Comparison of ENCODE assay signal across 18 cellular contexts in genomic region chr9:5562806-5563416, GRCh38. TPM values are rescaled to one million over a fixed set of nuclear protein-coding genes. Genes with fewer than 3 reads are reported as not detected.
DNase-seq lines count a peak whose midpoint lies in the region; ATAC-seq lines count a peak whose summit lies in the region.
"Had no signal": no experiment of that assay in that cellular context is flagged by ENCODE, and none has a peak within 500 bp of the region (broad histone marks: within the 10 kb centered on the region; RNA-seq: fewer than 3 reads in every experiment).

No MANE protein-coding gene starts in this region.

- H3K36me3 Mint-ChIP-seq in T-helper 1 cell treated with Interleukin-12 subunit alpha and Interleukin-12 subunit beta and Interleukin-4 antibody, amounts not matched to agents 30 μg/mL and 1 μg/mL, for 36 hours (ENCODE audit: low read depth), result peaks cover 63% of the 10 kb centered on the region
- H3K36me3 Mint-ChIP-seq in T-helper 17 cell (ENCODE audit: low read depth), result no peaks in the 10 kb centered on the region
- H3K36me3 Mint-ChIP-seq in stimulated activated memory B cell treated with anti-CD40 and anti-IgM and Interleukin-4, amounts not matched to agents 10 μg/mL and 1 μg/mL and 100 μg/mL, for 72 hours, result peaks cover 6% of the 10 kb centered on the region

- H3K27ac ChIP-seq in epithelial cell of prostate, result peak overlapping the region; percentile 97
- H3K27ac ChIP-seq: C4-2B, colonic mucosa, esophagus muscularis mucosa, psoas muscle had no signal

- ATAC-seq in T-helper 17 cell (no peak), GM21786 (IDR thresholded peaks at IDR 0.05; ENCODE audit: unreplicated experiment) (no peak), GM21515 (IDR thresholded peaks at IDR 0.05; ENCODE audit: unreplicated experiment) (no peak)
- peak; percentile 38 for ATAC-seq in stimulated activated memory B cell treated with anti-CD40 and anti-IgM and Interleukin-4, amounts not matched to agents 10 μg/mL and 1 μg/mL and 100 μg/mL, for 72 hours
- ATAC-seq: psoas muscle had no signal

- no peaks in the 10 kb centered on the region for H3K27me3 Mint-ChIP-seq in T-helper 1 cell treated with Interleukin-12 subunit alpha and Interleukin-12 subunit beta and Interleukin-4 antibody, amounts not matched to agents 30 μg/mL and 1 μg/mL, for 36 hours (ENCODE audit: low read depth)
- no peaks in the 10 kb centered on the region for H3K27me3 Mint-ChIP-seq in T-helper 17 cell
- H3K27me3 Mint-ChIP-seq in stimulated activated memory B cell treated with anti-CD40 and anti-IgM and Interleukin-4, amounts not matched to agents 10 μg/mL and 1 μg/mL and 100 μg/mL, for 72 hours, result no peaks in the 10 kb centered on the region

- H3K9me3 Mint-ChIP-seq in T-helper 1 cell treated with Interleukin-12 subunit alpha and Interleukin-12 subunit beta and Interleukin-4 antibody, amounts not matched to agents 30 μg/mL and 1 μg/mL, for 36 hours, result peaks cover 8% of the 10 kb centered on the region
- peaks cover 5% of the 10 kb centered on the region for H3K9me3 Mint-ChIP-seq in stimulated activated memory B cell treated with anti-CD40 and anti-IgM and Interleukin-4, amounts not matched to agents 10 μg/mL and 1 μg/mL and 100 μg/mL, for 72 hours

- no peak overlapping the region for H3K4me3 Mint-ChIP-seq in T-helper 1 cell treated with Interleukin-12 subunit alpha and Interleukin-12 subunit beta and Interleukin-4 antibody, amounts not matched to agents 30 μg/mL and 1 μg/mL, for 36 hours
- H3K4me3 Mint-ChIP-seq in T-helper 17 cell, result no peak overlapping the region
- H3K4me3 Mint-ChIP-seq in stimulated activated memory B cell treated with anti-CD40 and anti-IgM and Interleukin-4, amounts not matched to agents 10 μg/mL and 1 μg/mL and 100 μg/mL, for 72 hours, result no peak overlapping the region

- no peaks in the 10 kb centered on the region for H3K9me3 ChIP-seq in T-helper 17 cell (ENCODE audit: control insufficient read depth, low read length, poor library complexity, severe bottlenecking)
- H3K9me3 ChIP-seq: colonic mucosa, esophagus muscularis mucosa, psoas muscle had no signal

- H3K4me1 Mint-ChIP-seq in T-helper 1 cell treated with Interleukin-12 subunit alpha and Interleukin-12 subunit beta and Interleukin-4 antibody, amounts not matched to agents 30 μg/mL and 1 μg/mL, for 36 hours (ENCODE audit: low read depth), result peaks cover 36% of the 10 kb centered on the region
- H3K4me1 Mint-ChIP-seq in T-helper 17 cell, result peaks cover 26% of the 10 kb centered on the region
- peaks cover 41% of the 10 kb centered on the region for H3K4me1 Mint-ChIP-seq in stimulated activated memory B cell treated with anti-CD40 and anti-IgM and Interleukin-4, amounts not matched to agents 10 μg/mL and 1 μg/mL and 100 μg/mL, for 72 hours

- H3K27ac Mint-ChIP-seq in T-helper 1 cell treated with Interleukin-12 subunit alpha and Interleukin-12 subunit beta and Interleukin-4 antibody, amounts not matched to agents 30 μg/mL and 1 μg/mL, for 36 hours, result peak overlapping the region; percentile 14
- H3K27ac Mint-ChIP-seq in T-helper 17 cell, result peak overlapping the region; percentile 64
- peak overlapping the region; percentile 45 for H3K27ac Mint-ChIP-seq in stimulated activated memory B cell treated with anti-CD40 and anti-IgM and Interleukin-4, amounts not matched to agents 10 μg/mL and 1 μg/mL and 100 μg/mL, for 72 hours

- DNase-seq in T-helper 1 cell (no peak), T-helper 17 cell (no peak), epithelial cell of prostate (ENCODE audit: low read depth, low spot score) (no peak), SW 1271 (lab: John Stamatoyannopoulos, UW) (no peak)
- DNase-seq: 8988T; activated CD8-positive, alpha-beta memory T cell treated with anti-CD3 and anti-CD28 coated beads, Interleukin-2, amount 50 U/mL, for 4 hours; colonic mucosa; NCI-H1436 treated with DMSO at 0.1 percent for 48 hours; NCI-H510A; psoas muscle; stimulated activated CD4-positive, alpha-beta T cell treated with anti-CD3 and anti-CD28 coated beads, Interleukin-15, amount 100 ng/mL, for 24 hours had no signal

RNA-seq across cellular contexts. Expression of gene PDCD1LG2, which starts 52.6 kb away (rescaled TPM):
- 1 to 10 TPM in 1 of 2 donors, under 1 TPM in 1; 0.50 to 1.1 TPM for total RNA-seq in T-helper 17 cell
- total RNA-seq: OCI-LY7 had no signal

Comparison
In these comparisons a context has a peak if more than half of its experiments do, and no peak if none do; other contexts are left out.
1. H3K27ac Mint-ChIP-seq: peak in every context shown above with its lines; median percentile 64 in T-helper 17 cell; 45 in stimulated activated memory B cell treated with anti-CD40 and anti-IgM and Interleukin-4, amounts not matched to agents 10 μg/mL and 1 μg/mL and 100 μg/mL, for 72 hours; 14 in T-helper 1 cell treated with Interleukin-12 subunit alpha and Interleukin-12 subunit beta and Interleukin-4 antibody, amounts not matched to agents 30 μg/mL and 1 μg/mL, for 36 hours.